In the genomic region with DNA sequence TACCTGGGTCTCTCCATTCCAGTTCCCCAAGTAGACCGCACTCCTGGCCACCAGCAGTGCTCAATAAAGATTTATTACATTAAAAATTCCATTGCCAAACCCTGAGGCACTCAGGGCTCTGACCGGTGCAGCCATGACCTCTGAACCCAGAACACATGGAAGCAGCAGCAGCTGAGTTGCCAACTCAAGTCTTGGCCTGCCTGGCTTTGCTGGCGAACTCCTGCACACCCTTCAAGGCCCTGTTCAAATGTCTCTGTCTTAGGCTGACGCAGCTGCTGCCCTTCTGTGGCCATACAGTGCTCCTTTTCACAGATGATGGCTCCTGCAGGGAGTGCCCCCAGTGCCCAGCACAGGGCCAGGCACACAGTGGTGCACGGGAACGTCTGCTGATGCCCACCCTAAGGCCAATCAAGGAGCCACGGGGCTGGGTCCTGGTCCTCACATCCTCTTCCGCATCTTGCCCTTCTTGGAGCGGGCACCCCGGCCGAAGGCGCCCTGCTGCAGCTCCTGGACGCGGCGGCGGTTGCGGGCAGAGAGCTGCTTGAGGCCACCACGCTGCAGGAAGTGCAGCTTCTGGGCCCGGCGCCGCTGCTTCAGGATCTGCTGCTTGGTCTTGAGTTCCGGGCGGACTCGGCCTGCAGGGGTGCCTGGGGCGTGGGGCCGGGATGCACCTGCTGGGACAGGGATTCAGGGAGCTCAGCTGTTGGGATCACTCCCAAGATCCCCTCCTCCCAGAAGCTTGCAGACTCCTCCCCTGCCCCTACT, we compare ENCODE assay signal across 1 cellular context.
TF ChIP-seq lines count a peak whose summit lies in the region.

No MANE protein-coding gene starts in this region.

TF ChIP-seq in HepG2, 621 proteins besides CTCF, POLR2A, EP300 and RAD21 (continued from another document):
- TF ChIP-seq ZNF18 (CRISPR knock-in tag; IDR thresholded peaks at IDR 0.05; ENCODE audit: insufficient replicate concordance) (no peak), ZNF891 (CRISPR knock-in tag; IDR thresholded peaks at IDR 0.05) (no peak), ZNF644 (CRISPR knock-in tag; IDR thresholded peaks at IDR 0.05; ENCODE audit: low read depth) (no peak), ARNT (IDR thresholded peaks at IDR 0.05) (no peak), SRSF4 (IDR thresholded peaks at IDR 0.05; ENCODE audit: low read depth, low read length, poor library complexity, severe bottlenecking) (no peak)
TF ChIP-seq in HepG2: peak in this region for 3.
